ENCODE assay signal across 29 cellular contexts in the genomic region with DNA sequence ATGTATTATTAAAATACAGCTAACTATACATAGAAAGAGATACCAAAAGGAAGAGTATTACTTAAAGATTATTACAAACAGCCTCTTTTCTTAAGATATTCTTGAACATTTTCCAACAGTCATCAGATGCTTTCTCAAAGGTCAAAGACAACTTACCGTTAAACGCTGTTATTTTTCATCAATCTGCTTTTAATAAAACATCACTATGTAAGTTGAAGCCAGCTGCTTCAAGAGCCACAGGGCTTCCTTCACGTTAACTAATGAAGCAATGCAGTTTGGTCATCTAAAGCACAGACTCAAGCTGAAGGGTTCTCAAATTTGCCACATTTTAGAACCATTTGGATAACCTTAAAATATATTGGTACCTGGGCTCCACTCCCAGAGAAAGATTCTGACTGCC.
"Had no signal": no experiment of that assay in that cellular context is flagged by ENCODE, and none has a peak within 500 bp of the region (broad histone marks: within the 10 kb centered on the region; RNA-seq: fewer than 3 reads in every experiment).

No MANE protein-coding gene starts in this region.

- H3K36me3 ChIP-seq: ascending aorta, breast epithelium, cardiac muscle cell, colonic mucosa, gastroesophageal sphincter, heart right ventricle had no signal

- H3K4me2 ChIP-seq: hepatocyte had no signal

- ATAC-seq: activated naive CD4-positive, alpha-beta T cell treated with anti-CD3 and anti-CD28 coated beads, Interleukin-2, amount 50 U/mL, for 72 hours; activated T-cell treated with anti-CD3 and anti-CD28 coated beads, Interleukin-2, amount 50 U/mL, for 72 hours; esophagus mucosa; gastroesophageal sphincter; heart right ventricle; WTC11 had no signal

- H3K4me1 ChIP-seq: ascending aorta, breast epithelium, colonic mucosa, gastroesophageal sphincter, heart right ventricle had no signal

- H3K27me3 ChIP-seq: ascending aorta, breast epithelium, cardiac muscle cell, colonic mucosa, gastroesophageal sphincter, heart right ventricle, hepatocyte had no signal

- H3K9me3 ChIP-seq: ascending aorta, breast epithelium, colonic mucosa, gastroesophageal sphincter, heart right ventricle had no signal

- H3K79me2 ChIP-seq: hepatocyte had no signal

- H3K4me3 ChIP-seq: ascending aorta, breast epithelium, cardiac muscle cell, colonic mucosa, gastroesophageal sphincter, heart right ventricle, hepatocyte had no signal

- H2AFZ ChIP-seq: hepatocyte had no signal

- DNase-seq: activated CD4-positive, alpha-beta memory T cell treated with anti-CD3 and anti-CD28 coated beads, Interleukin-2, amount 10 ng/mL, durations not matched to agents 7 days and 5 days; activated CD4-positive, alpha-beta T cell treated with anti-CD3 and anti-CD28 coated beads for 1 hour; activated CD4-positive, alpha-beta T cell treated with anti-CD3 and anti-CD28 coated beads for 4 hours; activated CD4-positive, alpha-beta T cell treated with anti-CD3 and anti-CD28 coated beads, Interleukin-2, amount 10 ng/mL, durations not matched to agents 7 days and 5 days; activated CD4-positive, alpha-beta T cell treated with anti-CD3 and anti-CD28 coated beads, Interleukin-2, amount 50 U/mL, for 4 hours; activated CD8-positive, alpha-beta memory T cell treated with anti-CD3 and anti-CD28 coated beads, Interleukin-2, amount 50 U/mL, for 48 hours; activated gamma-delta T cell; activated naive CD4-positive, alpha-beta T cell; activated naive CD4-positive, alpha-beta T cell treated with anti-CD3 and anti-CD28 coated beads, Interleukin-2, amount 10 ng/mL, durations not matched to agents 7 days and 5 days; activated naive CD8-positive, alpha-beta T cell treated with anti-CD3 and anti-CD28 coated beads, Interleukin-2, amount 10 ng/mL, durations not matched to agents 7 days and 5 days; activated T-cell treated with anti-CD3 and anti-CD28 coated beads for 4 hours; activated T-cell treated with anti-CD3 and anti-CD28 coated beads, Interleukin-2, amount 50 U/mL, for 24 hours; activated T-cell treated with anti-CD3 and anti-CD28 coated beads, Interleukin-2, amount 50 U/mL, for 72 hours; central memory CD4-positive, alpha-beta T cell; cerebellar nuclear complex; colonic mucosa; effector CD8-positive, alpha-beta T cell; foreskin melanocyte; heart right ventricle; T-helper 2 cell had no signal

- H3K27ac ChIP-seq: ascending aorta, cardiac muscle cell, colonic mucosa, gastroesophageal sphincter, heart right ventricle, hepatocyte, VCaP had no signal
